10 cellular contexts compared by ENCODE assay signal in the genomic region with DNA sequence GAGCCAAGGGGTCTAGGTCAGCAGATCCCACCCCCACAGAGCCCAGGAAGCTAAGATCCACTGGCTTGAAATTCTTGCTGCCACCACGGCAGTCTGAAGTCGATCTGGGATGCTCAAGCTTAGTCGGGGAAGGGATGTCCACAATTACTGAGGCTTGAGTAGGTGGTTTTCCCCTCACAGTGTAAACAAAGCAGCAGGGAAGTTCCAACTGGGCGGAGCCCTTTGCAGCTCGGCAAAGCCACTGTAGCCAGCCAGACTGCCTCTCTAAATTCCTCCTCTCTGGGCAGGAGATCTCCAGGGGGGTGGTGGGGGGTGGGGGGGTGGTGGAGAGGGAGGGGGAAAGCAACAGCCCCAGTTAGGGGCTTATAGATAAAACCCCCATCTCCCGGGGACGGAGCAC.
DNase-seq lines count a peak whose midpoint lies in the region; ATAC-seq lines count a peak whose summit lies in the region.
"Had no signal": no experiment of that assay in that cellular context is flagged by ENCODE, and none has a peak within 500 bp of the region (broad histone marks: within the 10 kb centered on the region; RNA-seq: fewer than 3 reads in every experiment).

No MANE protein-coding gene starts in this region.

- H3K9me3 Mint-ChIP-seq in activated CD8-positive, alpha-beta T cell treated with anti-CD3 and anti-CD28 coated beads, Interleukin-2, amount 10 ng/mL, durations not matched to agents 7 days and 5 days (ENCODE audit: insufficient read depth), result no peaks in the 10 kb centered on the region

- CTCF ChIA-PET in activated CD8-positive, alpha-beta T cell treated with anti-CD3 and anti-CD28 coated beads, Interleukin-2, amount 10 ng/mL, durations not matched to agents 7 days and 5 days (lab: Charles Lee), result no interaction called here

- POLR2A ChIA-PET in activated CD8-positive, alpha-beta T cell treated with anti-CD3 and anti-CD28 coated beads, Interleukin-2, amount 10 ng/mL, durations not matched to agents 7 days and 5 days (lab: Charles Lee), result no interaction called here

- no peak overlapping the region for H3K27ac ChIP-seq in substantia nigra (ENCODE audit: low read depth, low read length, poor library complexity, severe bottlenecking)

- H3K4me1 Mint-ChIP-seq in activated CD8-positive, alpha-beta T cell treated with anti-CD3 and anti-CD28 coated beads, Interleukin-2, amount 10 ng/mL, durations not matched to agents 7 days and 5 days (ENCODE audit: low read depth), result no peaks in the 10 kb centered on the region

- DNase-seq in left colon (peak; percentile 53 to 76), substantia nigra (lab: John Stamatoyannopoulos, UW) (no peak), NCI-H1930 (lab: John Stamatoyannopoulos, UW) (no peak)
- DNase-seq in activated CD4-positive, alpha-beta T cell treated with anti-CD3 and anti-CD28 coated beads, Interleukin-2, amount 50 U/mL, for 4 hours, result no peak
- no peak for DNase-seq in activated CD8-positive, alpha-beta T cell treated with anti-CD3 and anti-CD28 coated beads, Interleukin-2, amount 10 ng/mL, durations not matched to agents 7 days and 5 days
- DNase-seq: activated T-cell treated with anti-CD3 and anti-CD28 coated beads, Interleukin-2, amount 50 U/mL, for 72 hours had no signal

- intact Hi-C loops in left colon (cut with DNase I, micrococcal nuclease), result no loop called here

- H3K36me3 Mint-ChIP-seq in activated CD8-positive, alpha-beta T cell treated with anti-CD3 and anti-CD28 coated beads, Interleukin-2, amount 10 ng/mL, durations not matched to agents 7 days and 5 days (ENCODE audit: low read depth), result no peaks in the 10 kb centered on the region

- H3K27me3 Mint-ChIP-seq in activated CD8-positive, alpha-beta T cell treated with anti-CD3 and anti-CD28 coated beads, Interleukin-2, amount 10 ng/mL, durations not matched to agents 7 days and 5 days (ENCODE audit: low read depth), result no peaks in the 10 kb centered on the region

- no peak overlapping the region for H3K4me3 Mint-ChIP-seq in activated CD8-positive, alpha-beta T cell treated with anti-CD3 and anti-CD28 coated beads, Interleukin-2, amount 10 ng/mL, durations not matched to agents 7 days and 5 days
- H3K4me3 Mint-ChIP-seq: activated T-cell treated with anti-CD3 and anti-CD28 coated beads, Interleukin-2, amount 50 U/mL, for 72 hours had no signal

- no peak overlapping the region for H3K27ac Mint-ChIP-seq in activated CD8-positive, alpha-beta T cell treated with anti-CD3 and anti-CD28 coated beads, Interleukin-2, amount 10 ng/mL, durations not matched to agents 7 days and 5 days
- H3K27ac Mint-ChIP-seq: activated T-cell treated with anti-CD3 and anti-CD28 coated beads, Interleukin-2, amount 50 U/mL, for 72 hours had no signal

- ATAC-seq in GM18508 (IDR thresholded peaks at IDR 0.05; ENCODE audit: insufficient read depth, unreplicated experiment) (peak; percentile 95), GM21737 (IDR thresholded peaks at IDR 0.05; ENCODE audit: unreplicated experiment) (peak; percentile 60), HG03565 (IDR thresholded peaks at IDR 0.05; ENCODE audit: unreplicated experiment) (peak; percentile 95), left colon (peak; percentile 61)
- ATAC-seq in activated CD8-positive, alpha-beta T cell treated with anti-CD3 and anti-CD28 coated beads, Interleukin-2, amount 10 ng/mL, durations not matched to agents 7 days and 5 days, result no peak
- ATAC-seq: activated T-cell treated with anti-CD3 and anti-CD28 coated beads, Interleukin-2, amount 50 U/mL, for 72 hours; HCT116 had no signal

Comparison
In these comparisons a context has a peak if more than half of its experiments do, and no peak if none do; other contexts are left out.
1. DNase-seq: peak in left colon (2 of 2); none in activated CD4-positive, alpha-beta T cell treated with anti-CD3 and anti-CD28 coated beads, Interleukin-2, amount 50 U/mL, for 4 hours (0 of 2), activated CD8-positive, alpha-beta T cell treated with anti-CD3 and anti-CD28 coated beads, Interleukin-2, amount 10 ng/mL, durations not matched to agents 7 days and 5 days (single experiment), substantia nigra (0 of 49) and NCI-H1930 (0 of 2).